ENCODE assay signal across 8 cellular contexts in the genomic region with DNA sequence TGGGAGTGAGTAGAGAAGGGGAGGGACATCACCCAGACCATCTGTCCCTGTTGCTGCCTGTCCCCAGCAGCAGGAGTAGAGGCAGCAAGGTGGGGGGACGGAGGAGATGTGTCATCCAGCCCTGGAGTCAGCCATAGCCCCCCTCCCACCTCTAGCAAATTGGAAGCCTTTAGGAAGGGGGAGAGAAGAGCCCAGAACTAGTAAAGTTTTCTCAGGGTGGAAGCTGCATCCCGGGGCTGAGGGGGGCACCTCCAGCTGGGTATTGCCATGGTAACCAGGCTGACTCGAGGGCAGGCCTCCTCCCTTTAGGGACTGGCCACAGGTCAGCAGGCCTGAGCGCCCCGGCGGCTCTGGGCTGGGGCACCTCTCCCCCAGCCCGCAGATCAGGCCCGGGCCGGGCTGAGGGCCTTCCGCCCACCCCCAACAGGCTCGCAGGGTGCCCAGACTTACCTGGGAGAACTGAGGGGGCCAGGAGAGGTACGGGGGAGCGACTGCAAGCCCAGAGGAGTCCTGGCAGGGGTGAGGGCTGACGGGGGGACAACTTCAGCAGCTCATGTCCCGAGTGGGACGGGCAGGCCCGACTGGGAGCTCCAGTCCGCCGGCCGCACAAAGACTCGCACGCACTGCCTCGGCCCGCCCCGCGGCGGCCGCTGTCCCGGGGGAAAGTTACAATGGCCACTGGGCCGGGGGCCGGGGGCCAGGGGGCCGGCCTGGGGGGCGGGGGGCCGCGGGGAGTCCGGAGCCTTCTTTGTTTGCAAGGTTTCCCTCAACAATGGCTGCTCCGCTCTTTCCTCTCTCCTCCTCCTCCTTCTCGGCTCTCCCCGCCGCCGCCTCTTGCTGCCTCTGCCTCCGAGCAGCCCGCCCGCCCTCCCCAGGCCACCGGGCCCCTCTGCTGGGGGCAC. TPM values are rescaled to one million over a fixed set of nuclear protein-coding genes. Genes with fewer than 3 reads are reported as not detected.
A peak's percentile ranks its signal among the peaks of the same experiment; 100 is the strongest.
DNase-seq lines count a peak whose midpoint lies in the region; ATAC-seq and TF ChIP-seq lines count a peak whose summit lies in the region.

No MANE protein-coding gene starts in this region.

- peak overlapping the region; percentile 82 for H3K4me3 ChIP-seq in AG04449 (ENCODE audit: low read depth, low read length)
- peak overlapping the region; percentile 89 for H3K4me3 ChIP-seq in HUES6 (ENCODE audit: low read depth, low read length)
- peak overlapping the region; percentile 85 for H3K4me3 ChIP-seq in right cardiac atrium (ENCODE audit: low read length)
- H3K4me3 ChIP-seq in gastrocnemius medialis: peak overlapping the region; percentile 57 to 69 (median 64)

- H3K27ac ChIP-seq in HUES6 (ENCODE audit: low read depth, low read length) (peak overlapping the region; percentile 76; the same call in 1 of the 2 replicates), right cardiac atrium (ENCODE audit: low read length) (peak overlapping the region; percentile 6), gastrocnemius medialis (peak overlapping the region; percentile 76 to 100 (median 94))

- H3K4me1 Mint-ChIP-seq in activated naive CD4-positive, alpha-beta T cell treated with anti-CD3 and anti-CD28 coated beads, Interleukin-2, amount 50 U/mL, for 24 hours: peaks cover 63% of the 10 kb centered on the region

- H3K27me3 Mint-ChIP-seq in activated naive CD4-positive, alpha-beta T cell treated with anti-CD3 and anti-CD28 coated beads, Interleukin-2, amount 50 U/mL, for 24 hours: no peaks in the 10 kb centered on the region

- no peaks in the 10 kb centered on the region for H3K27me3 ChIP-seq in HUES6 (ENCODE audit: control insufficient read depth, insufficient read depth, low read length)
- no peaks in the 10 kb centered on the region for H3K27me3 ChIP-seq in right cardiac atrium (ENCODE audit: control insufficient read depth, insufficient read depth)
- H3K27me3 ChIP-seq in gastrocnemius medialis: no peaks in the 10 kb centered on the region

- DNase-seq in AG04449 (ENCODE audit: low read depth, low spot score) (no peak), right cardiac atrium (peak in 2 of 3 donors; percentile 65 to 78), gastrocnemius medialis (no peak), 8988T (no peak)

- H3K9me3 Mint-ChIP-seq in activated naive CD4-positive, alpha-beta T cell treated with anti-CD3 and anti-CD28 coated beads, Interleukin-2, amount 50 U/mL, for 24 hours: no peaks in the 10 kb centered on the region

- ATAC-seq in GM18868 (IDR thresholded peaks at IDR 0.05; ENCODE audit: unreplicated experiment) (peak; percentile 6), right cardiac atrium (peak; percentile 3 to 16), gastrocnemius medialis (peak in 1 of 2 donors; percentile 2), GM21367 (IDR thresholded peaks at IDR 0.05; ENCODE audit: unreplicated experiment) (no peak)

- no peaks in the 10 kb centered on the region for H3K36me3 Mint-ChIP-seq in activated naive CD4-positive, alpha-beta T cell treated with anti-CD3 and anti-CD28 coated beads, Interleukin-2, amount 50 U/mL, for 24 hours

- POLR2A ChIA-PET in AG04449 (lab: Yijun Ruan, JAX): interaction anchor here (0.7 to 1.9 kb wide), 9 partner anchors 9 to 198 kb away, joined by 3 to 8 read pairs (median 4); no protein-coding TSS in a partner anchor

- H3K9me3 ChIP-seq in HUES6 (ENCODE audit: control insufficient read depth, insufficient read depth, low read depth, low read length): no peaks in the 10 kb centered on the region
- no peaks in the 10 kb centered on the region for H3K9me3 ChIP-seq in right cardiac atrium (ENCODE audit: control insufficient read depth, low read length)
- H3K9me3 ChIP-seq in gastrocnemius medialis: no peaks in the 10 kb centered on the region

- peak overlapping the region; percentile 91 for H3K9ac ChIP-seq in HUES6 (ENCODE audit: low read length)

- H3K27ac Mint-ChIP-seq in activated naive CD4-positive, alpha-beta T cell treated with anti-CD3 and anti-CD28 coated beads, Interleukin-2, amount 50 U/mL, for 24 hours: peak overlapping the region; percentile 94

- H3K4me3 Mint-ChIP-seq in activated naive CD4-positive, alpha-beta T cell treated with anti-CD3 and anti-CD28 coated beads, Interleukin-2, amount 50 U/mL, for 24 hours: peak overlapping the region; percentile 88

- intact Hi-C loops in right cardiac atrium (cut with DNase I) (no loop called here), gastrocnemius medialis (cut with DNase I; ENCODE audit: low total_unique reads) (loop anchor here (1.0 kb wide), 1 partner anchor 49 kb away; a partner anchor contains a TSS)

- in situ Hi-C loops in gastrocnemius medialis (cut with MboI; ENCODE audit: low sequenced_read_pairs in 4 of 4): no loop called here

- CTCF ChIA-PET in AG04449 (lab: Yijun Ruan, JAX): interaction anchor here (0.7 to 1.8 kb wide), 6 partner anchors 12 to 273 kb away, joined by 3 to 13 read pairs (median 4); no protein-coding TSS in a partner anchor

- TF ChIP-seq POLR2A in gastrocnemius medialis (IDR thresholded peaks at IDR 0.05): no peak

- peaks cover 26% of the 10 kb centered on the region for H3K36me3 ChIP-seq in HUES6 (ENCODE audit: control insufficient read depth, insufficient read depth, low read length)
- peaks cover 0 to 24% of the 10 kb centered on the region in 2 donors for H3K36me3 ChIP-seq in gastrocnemius medialis

- 1% methylated on average over 45 of the region's 45 CpGs for WGBS in right cardiac atrium

- TF ChIP-seq CTCF in AG04449 (IDR thresholded peaks at IDR 0.05; ENCODE audit: insufficient read depth, low read length, missing control alignments) (no peak), gastrocnemius medialis (IDR thresholded peaks at IDR 0.05 in 4 of 5, conservative IDR thresholded peaks at IDR 0.05 in 1 of 5) (no peak)

- H3K4me1 ChIP-seq in HUES6 (ENCODE audit: control insufficient read depth, insufficient read depth, low read length) (peaks cover 56% of the 10 kb centered on the region), right cardiac atrium (ENCODE audit: control insufficient read depth, insufficient read depth, low read length) (peaks cover 19% of the 10 kb centered on the region), gastrocnemius medialis (peaks cover 62 to 66% of the 10 kb centered on the region in 2 donors)

RNA-seq across cellular contexts. Expression of a gene that starts 6.0 kb away (rescaled TPM):
- 10 to 100 TPM; 48.7 to 90.9 (median 70.3) TPM for total RNA-seq in right cardiac atrium
- polyA plus RNA-seq in right cardiac atrium: 45.5 TPM
- total RNA-seq in gastrocnemius medialis: 10 to 100 TPM; 15.9 to 32.7 (median 28.6) TPM

RNA-seq across cellular contexts. Expression of a gene that starts 18.6 kb away (rescaled TPM):
- 10 to 100 TPM; 12.7 to 28.3 (median 15.3) TPM for total RNA-seq in right cardiac atrium
- 11.6 TPM for polyA plus RNA-seq in right cardiac atrium
- total RNA-seq in gastrocnemius medialis: 10 to 100 TPM; 13.3 to 26.5 (median 17.1) TPM

RNA-seq across cellular contexts. Expression of a gene that starts 38.0 kb away (rescaled TPM):
- total RNA-seq in right cardiac atrium (10 to 100 TPM; 28.8 to 38.0 (median 31.7) TPM), gastrocnemius medialis (10 to 100 TPM; 37.2 to 76.7 (median 71.1) TPM)
- 18.4 TPM for polyA plus RNA-seq in right cardiac atrium

RNA-seq across cellular contexts. Expression of a gene that starts 49.1 kb away (rescaled TPM):
- total RNA-seq in right cardiac atrium (10 to 100 TPM; 10.5 to 12.0 (median 11.1) TPM), gastrocnemius medialis (10 to 100 TPM; 12.7 to 21.8 (median 19.4) TPM)
- 8.6 TPM for polyA plus RNA-seq in right cardiac atrium

RNA-seq across cellular contexts. Expression of a gene that starts 58.2 kb away (rescaled TPM):
- total RNA-seq in right cardiac atrium (10 to 100 TPM; 43.2 to 87.3 (median 53.7) TPM), gastrocnemius medialis (10 to 100 TPM in 3 of 4 donors, 1 to 10 TPM in 1; 9.7 to 14.9 (median 13.4) TPM)
- polyA plus RNA-seq in right cardiac atrium: 38.1 TPM

Comparison
In these comparisons a context has a peak if more than half of its experiments do, and no peak if none do; other contexts are left out.
1. DNase-seq: peak in right cardiac atrium (2 of 3); none in AG04449 (single experiment), gastrocnemius medialis (0 of 2) and 8988T (single experiment).
2. H3K27ac ChIP-seq: peak in every context shown above with its lines; median percentile 94 in gastrocnemius medialis; 76 in HUES6; 6 in right cardiac atrium.
3. Peak in every context shown above with its lines, with median percentiles within 50 percentile points of each other: H3K4me3 ChIP-seq.